8 cellular contexts compared by ENCODE assay signal in genomic region chr2:19899853-19900525, GRCh38. TPM values are rescaled to one million over a fixed set of nuclear protein-coding genes. Genes with fewer than 3 reads are reported as not detected.
A peak's percentile ranks its signal among the peaks of the same experiment; 100 is the strongest.
DNase-seq lines count a peak whose midpoint lies in the region; ATAC-seq and TF ChIP-seq lines count a peak whose summit lies in the region.

No MANE protein-coding gene starts in this region.

- CTCF ChIA-PET in activated CD8-positive, alpha-beta T cell treated with anti-CD3 and anti-CD28 coated beads, Interleukin-2, amount 10 ng/mL, durations not matched to agents 7 days and 5 days (lab: Charles Lee) = interaction anchor here (1.1 kb wide), 1 partner anchor 115 kb away, joined by 3 read pairs; no protein-coding TSS in a partner anchor

- POLR2A ChIA-PET in activated CD8-positive, alpha-beta T cell treated with anti-CD3 and anti-CD28 coated beads, Interleukin-2, amount 10 ng/mL, durations not matched to agents 7 days and 5 days (lab: Charles Lee) = interaction anchor here (0.6 to 2.6 kb wide), 9 partner anchors 9 to 1339 kb away, joined by 3 to 29 read pairs (median 5); partner anchors contain the start of gene LAPTM4A

- no peaks in the 10 kb centered on the region for H3K27me3 ChIP-seq in uterus

- TF ChIP-seq POLR2A in uterus (IDR thresholded peaks at IDR 0.05) = no peak

- H3K36me3 ChIP-seq in uterus = no peaks in the 10 kb centered on the region

- H3K27ac Mint-ChIP-seq in activated CD8-positive, alpha-beta T cell treated with anti-CD3 and anti-CD28 coated beads, Interleukin-2, amount 10 ng/mL, durations not matched to agents 7 days and 5 days = peak overlapping the region; percentile 100

- ATAC-seq in HG02973 (IDR thresholded peaks at IDR 0.05; ENCODE audit: unreplicated experiment) (peak; percentile 31), left lobe of liver (peak; percentile 15)
- no peak for ATAC-seq in activated CD8-positive, alpha-beta T cell treated with anti-CD3 and anti-CD28 coated beads, Interleukin-2, amount 10 ng/mL, durations not matched to agents 7 days and 5 days

- peak overlapping the region; percentile 95 to 96 for H3K27ac ChIP-seq in uterus

- no peaks in the 10 kb centered on the region for H3K27me3 Mint-ChIP-seq in activated CD8-positive, alpha-beta T cell treated with anti-CD3 and anti-CD28 coated beads, Interleukin-2, amount 10 ng/mL, durations not matched to agents 7 days and 5 days (ENCODE audit: low read depth)

- H3K4me1 ChIP-seq in uterus = peaks cover 0 to 5% of the 10 kb centered on the region in 2 donors

- peak overlapping the region; percentile 88 to 94 for H3K4me3 ChIP-seq in uterus

- peaks cover 33% of the 10 kb centered on the region for H3K36me3 Mint-ChIP-seq in activated CD8-positive, alpha-beta T cell treated with anti-CD3 and anti-CD28 coated beads, Interleukin-2, amount 10 ng/mL, durations not matched to agents 7 days and 5 days (ENCODE audit: low read depth)

- H3K9me3 Mint-ChIP-seq in activated CD8-positive, alpha-beta T cell treated with anti-CD3 and anti-CD28 coated beads, Interleukin-2, amount 10 ng/mL, durations not matched to agents 7 days and 5 days (ENCODE audit: insufficient read depth) = no peaks in the 10 kb centered on the region

- peaks cover 47% of the 10 kb centered on the region for H3K4me1 Mint-ChIP-seq in activated CD8-positive, alpha-beta T cell treated with anti-CD3 and anti-CD28 coated beads, Interleukin-2, amount 10 ng/mL, durations not matched to agents 7 days and 5 days (ENCODE audit: low read depth)

- H3K9me3 ChIP-seq in uterus = no peaks in the 10 kb centered on the region

- intact Hi-C loops in uterus (cut with DNase I; ENCODE audit: low total_unique reads) = no loop called here

- peak; percentile 6 for DNase-seq in NCI-H748 treated with DMSO at 0.1 percent for 48 hours (lab: John Stamatoyannopoulos, UW)
- DNase-seq in NCI-H748 (lab: John Stamatoyannopoulos, UW; ENCODE audit: unreplicated experiment) = no peak
- DNase-seq in activated CD8-positive, alpha-beta T cell treated with anti-CD3 and anti-CD28 coated beads, Interleukin-2, amount 10 ng/mL, durations not matched to agents 7 days and 5 days = no peak
- DNase-seq in left lobe of liver (ENCODE audit: low spot score) = no peak
- DNase-seq in uterus = no peak
- no peak for DNase-seq in SKM-1 (lab: John Stamatoyannopoulos, UW; ENCODE audit: unreplicated experiment)
- DNase-seq in NCI-H1092 (lab: John Stamatoyannopoulos, UW) = no peak

- TF ChIP-seq CTCF in uterus (IDR thresholded peaks at IDR 0.05) = no peak

- peak overlapping the region; percentile 89 for H3K4me3 Mint-ChIP-seq in activated CD8-positive, alpha-beta T cell treated with anti-CD3 and anti-CD28 coated beads, Interleukin-2, amount 10 ng/mL, durations not matched to agents 7 days and 5 days

RNA-seq across cellular contexts. Expression of gene TTC32, which starts 1.8 kb away (rescaled TPM):
- total RNA-seq in activated CD8-positive, alpha-beta T cell treated with anti-CD3 and anti-CD28 coated beads, Interleukin-2, amount 10 ng/mL, durations not matched to agents 7 days and 5 days = 10 to 100 TPM; 19.3 to 21.9 TPM
- total RNA-seq in left lobe of liver = 4.9 TPM
- total RNA-seq in uterus = 10 to 100 TPM; 16.7 to 22.6 (median 20.9) TPM
